In the genomic region with DNA sequence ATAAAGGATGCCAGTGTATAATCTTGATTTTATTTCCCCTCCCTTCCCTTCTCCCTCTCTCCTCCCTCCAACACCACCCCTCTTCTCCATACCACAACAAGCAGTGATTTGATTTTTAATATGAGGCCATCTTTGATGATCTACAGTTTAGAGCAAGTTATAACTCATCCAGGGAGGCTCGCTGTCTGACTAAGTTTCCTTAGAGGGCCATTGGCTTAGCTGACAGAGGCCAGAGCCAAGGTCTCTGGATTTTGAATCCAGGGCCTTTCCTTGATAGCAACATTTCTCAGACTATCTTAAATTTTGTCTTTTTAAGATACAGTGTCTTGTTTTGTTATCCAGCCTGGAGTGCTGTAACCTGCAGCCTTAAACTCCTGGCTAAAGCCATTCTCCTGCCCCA, we compare ENCODE assay signal across 18 cellular contexts.
DNase-seq lines count a peak whose midpoint lies in the region; ATAC-seq and TF ChIP-seq lines count a peak whose summit lies in the region.
"Had no signal": no experiment of that assay in that cellular context is flagged by ENCODE, and none has a peak within 500 bp of the region (broad histone marks: within the 10 kb centered on the region; RNA-seq: fewer than 3 reads in every experiment).

No MANE protein-coding gene starts in this region.

- H3K9me3 Mint-ChIP-seq in mesothelial cell of epicardium = no peaks in the 10 kb centered on the region
- H3K9me3 Mint-ChIP-seq: CD8-positive, alpha-beta T cell; GM23338 had no signal

- H3K9me3 ChIP-seq in RWPE2 (ENCODE audit: severe bottlenecking) (no peaks in the 10 kb centered on the region), GM23248 (ENCODE audit: low read depth) (no peaks in the 10 kb centered on the region)
- H3K9me3 ChIP-seq: BLaER1 treated with 17β-estradiol and CSF1 and Interleukin-3, amounts not matched to agents 10 nM and 100 nM had no signal

- H3K27me3 ChIP-seq in RWPE2 (ENCODE audit: insufficient read depth, poor library complexity, severe bottlenecking) = no peaks in the 10 kb centered on the region
- no peaks in the 10 kb centered on the region for H3K27me3 ChIP-seq in GM23248 (replicated peaks; ENCODE audit: insufficient read depth)
- H3K27me3 ChIP-seq: BLaER1 treated with 17β-estradiol and CSF1 and Interleukin-3, amounts not matched to agents 10 nM and 100 nM had no signal

- H2AFZ ChIP-seq in GM23248 = no peak overlapping the region
- H2AFZ ChIP-seq: GM23338 had no signal

- H3K27ac Mint-ChIP-seq in mesothelial cell of epicardium = peak overlapping the region; percentile 71
- H3K27ac Mint-ChIP-seq: B cell; CD8-positive, alpha-beta T cell; GM23338 had no signal

- peak; percentile 56; the same call in 2 of the 3 replicates for ATAC-seq in RWPE2 (ENCODE audit: low read depth)
- ATAC-seq: CD8-positive, alpha-beta T cell; GM23338 had no signal

- H3K36me3 ChIP-seq in RWPE2 (ENCODE audit: low read depth) (no peaks in the 10 kb centered on the region), GM23248 (ENCODE audit: low read depth) (no peaks in the 10 kb centered on the region)
- H3K36me3 ChIP-seq: BLaER1 treated with 17β-estradiol and CSF1 and Interleukin-3, amounts not matched to agents 10 nM and 100 nM had no signal

- H3K79me2 ChIP-seq in GM23248 (ENCODE audit: insufficient read depth) = no peaks in the 10 kb centered on the region

- no peaks in the 10 kb centered on the region for H3K9me2 ChIP-seq in GM23248 (ENCODE audit: insufficient read depth)

- H3K4me3 Mint-ChIP-seq in mesothelial cell of epicardium = no peak overlapping the region
- H3K4me3 Mint-ChIP-seq: B cell; CD8-positive, alpha-beta T cell; GM23338 had no signal

- H3K9ac ChIP-seq in GM23248 = no peak overlapping the region
- H3K9ac ChIP-seq: BLaER1 treated with 17β-estradiol and CSF1 and Interleukin-3, amounts not matched to agents 10 nM and 100 nM had no signal

- H3F3A ChIP-seq in GM23248 (ENCODE audit: insufficient read depth) = 0 out of 2 replicates have a peak, but pooled peaks cover 3% of the 10 kb centered on the region

- H3K4me1 Mint-ChIP-seq in mesothelial cell of epicardium = peaks cover 44% of the 10 kb centered on the region
- H3K4me1 Mint-ChIP-seq: GM23338 had no signal

- H3K4me1 ChIP-seq in RWPE2 (ENCODE audit: insufficient read depth, poor library complexity, severe bottlenecking) (peaks cover 10% of the 10 kb centered on the region), GM23248 (ENCODE audit: insufficient read depth) (peaks cover 5% of the 10 kb centered on the region)

- no peak overlapping the region for H3K4me2 ChIP-seq in GM23248 (ENCODE audit: unreplicated experiment)
- H3K4me2 ChIP-seq: BLaER1 treated with 17β-estradiol and CSF1 and Interleukin-3, amounts not matched to agents 10 nM and 100 nM; GM23338 had no signal

- H3K4me3 ChIP-seq in RWPE2 (ENCODE audit: severe bottlenecking) = no peak overlapping the region
- H3K4me3 ChIP-seq in GM23248 = no peak overlapping the region
- H3K4me3 ChIP-seq: BLaER1 treated with 17β-estradiol and CSF1 and Interleukin-3, amounts not matched to agents 10 nM and 100 nM; GM23338 had no signal

- WGBS in GM23248 (ENCODE audit: low coverage in 1 of 2, low lambda C conversion rate in 2 of 2, missing lambda C conversion rate in 2 of 2), 2 experiments = 97 to 100% methylated on average over 1 of the region's 1 CpG

- H3K36me3 Mint-ChIP-seq in mesothelial cell of epicardium = no peaks in the 10 kb centered on the region
- H3K36me3 Mint-ChIP-seq: CD8-positive, alpha-beta T cell had no signal

- in situ Hi-C loops in GM23248 (cut with MboI) = no loop called here

- DNase-seq in NCI-H2171 treated with DMSO at 0.1 percent for 48 hours (lab: John Stamatoyannopoulos, UW) (peak; percentile 37), NCI-H2171 (lab: John Stamatoyannopoulos, UW) (no peak), RWPE2 (ENCODE audit: low spot score) (no peak), epithelial cell of prostate (ENCODE audit: low read depth, low spot score) (peak; percentile 16), mesothelial cell of epicardium (ENCODE audit: low spot score in 2 of 2, unreplicated experiment in 2 of 2) (no peak), 8988T (no peak), GM23248 (no peak), hypothalamus (lab: John Stamatoyannopoulos, UW) (no peak)
- DNase-seq: Calu3; CD8-positive, alpha-beta T cell; DMS79; GDM1; HCEC 1CT; IMR-90 had no signal

- H3K27ac ChIP-seq in RWPE2 (ENCODE audit: poor library complexity, severe bottlenecking) (no peak overlapping the region), epithelial cell of prostate (peak overlapping the region; percentile 13), GM23248 (no peak overlapping the region)
- H3K27ac ChIP-seq: BLaER1 treated with 17β-estradiol and CSF1 and Interleukin-3, amounts not matched to agents 10 nM and 100 nM; HL-60 had no signal

- no peak for TF ChIP-seq CTCF in RWPE2 (IDR thresholded peaks at IDR 0.05; ENCODE audit: poor library complexity, severe bottlenecking)
- no peak for TF ChIP-seq CTCF in mesothelial cell of epicardium (IDR thresholded peaks at IDR 0.05; ENCODE audit: unreplicated experiment)

- no peaks in the 10 kb centered on the region for H4K20me1 ChIP-seq in GM23248 (ENCODE audit: insufficient read depth)
- H4K20me1 ChIP-seq: BLaER1 treated with 17β-estradiol and CSF1 and Interleukin-3, amounts not matched to agents 10 nM and 100 nM had no signal

- H3K27me3 Mint-ChIP-seq in mesothelial cell of epicardium (ENCODE audit: low read depth) = no peaks in the 10 kb centered on the region
- H3K27me3 Mint-ChIP-seq: B cell had no signal

Comparison
In these comparisons a context has a peak if more than half of its experiments do, and no peak if none do; other contexts are left out.
1. DNase-seq: peak in NCI-H2171 treated with DMSO at 0.1 percent for 48 hours (single experiment) and epithelial cell of prostate (single experiment); none in NCI-H2171 (single experiment), RWPE2 (single experiment), mesothelial cell of epicardium (0 of 2), 8988T (single experiment), GM23248 (single experiment) and hypothalamus (0 of 51).